In genomic region chr9:132716007-132716406, GRCh38 we compare ENCODE assay signal across 25 cellular contexts.
"Had no signal": no experiment of that assay in that cellular context is flagged by ENCODE, and none has a peak within 500 bp of the region (broad histone marks: within the 10 kb centered on the region; RNA-seq: fewer than 3 reads in every experiment).

No MANE protein-coding gene starts in this region.

- H2AFZ ChIP-seq: neural progenitor cell, parathyroid adenoma had no signal

- ATAC-seq: natural killer cell; psoas muscle; right cardiac atrium; sciatic nerve; stimulated activated effector memory CD8-positive, alpha-beta T cell treated with anti-CD3 and anti-CD28 coated beads, Interleukin-12 subunit alpha, Interleukin-12 subunit beta, amount 100 ng/mL, for 72 hours; stimulated activated naive B cell treated with anti-CD40 and anti-IgM and Interleukin-4, amounts not matched to agents 10 μg/mL and 1 μg/mL and 100 μg/mL, for 72 hours had no signal

- H3K27ac ChIP-seq: neural progenitor cell, ovary, parathyroid adenoma, psoas muscle, skin epidermis, stomach, thoracic aorta, thyroid gland, tibial nerve, upper lobe of left lung, vagina had no signal

- H3K36me3 ChIP-seq: neural progenitor cell, ovary, stomach, thoracic aorta, thyroid gland, tibial nerve, upper lobe of left lung, vagina had no signal

- DNase-seq: natural killer cell; occipital lobe; ovary; posterior cingulate gyrus; psoas muscle; right cardiac atrium; stimulated activated CD4-positive, alpha-beta T cell treated with anti-CD3 and anti-CD28 coated beads, Interleukin-15, amount 100 ng/mL, for 24 hours; stimulated activated CD4-positive, alpha-beta T cell treated with anti-CD3 and anti-CD28 coated beads, Interleukin-2, amount 100 ng/mL, for 24 hours; stimulated activated CD4-positive, alpha-beta T cell treated with anti-CD3 and anti-CD28 coated beads, Interleukin-2, amount 100 ng/mL, for 48 hours; stimulated activated CD4-positive, alpha-beta T cell treated with anti-CD3 and anti-CD28 coated beads, Interleukin-4, amount 100 ng/mL, for 24 hours; stimulated activated naive B cell treated with anti-CD40 and anti-IgM and Interleukin-4, amounts not matched to agents 10 μg/mL and 1 μg/mL and 100 μg/mL, for 72 hours; stimulated activated naive CD4-positive, alpha-beta T cell treated with Interleukin-2 at 50 U/mL for 16 hours; stomach; thyroid gland; upper lobe of left lung had no signal

- H3K9ac ChIP-seq: neural progenitor cell, parathyroid adenoma had no signal

- H3K79me2 ChIP-seq: parathyroid adenoma had no signal

- H3K4me3 ChIP-seq: neural progenitor cell, ovary, psoas muscle, skin epidermis, smooth muscle cell, stomach, thoracic aorta, thyroid gland, tibial nerve, upper lobe of left lung, vagina had no signal

- H3K27me3 ChIP-seq: neural progenitor cell, ovary, thyroid gland, upper lobe of left lung, vagina had no signal

- H3K4me1 ChIP-seq: neural progenitor cell, parathyroid adenoma, psoas muscle, stomach, thyroid gland, tibial nerve, upper lobe of left lung, vagina had no signal

- H3K9me3 ChIP-seq: ovary, psoas muscle, stomach, thoracic aorta, thyroid gland, tibial nerve, upper lobe of left lung, vagina had no signal

- H3K4me2 ChIP-seq: neural progenitor cell, smooth muscle cell had no signal

- FAIRE-seq: urothelium cell line had no signal
